8 cellular contexts compared by ENCODE assay signal in genomic region chr15:40470423-40471104, GRCh38. TPM values are rescaled to one million over a fixed set of nuclear protein-coding genes. Genes with fewer than 3 reads are reported as not detected.
DNase-seq lines count a peak whose midpoint lies in the region; ATAC-seq, FAIRE-seq and TF ChIP-seq lines count a peak whose summit lies in the region.

A gene with protein sequence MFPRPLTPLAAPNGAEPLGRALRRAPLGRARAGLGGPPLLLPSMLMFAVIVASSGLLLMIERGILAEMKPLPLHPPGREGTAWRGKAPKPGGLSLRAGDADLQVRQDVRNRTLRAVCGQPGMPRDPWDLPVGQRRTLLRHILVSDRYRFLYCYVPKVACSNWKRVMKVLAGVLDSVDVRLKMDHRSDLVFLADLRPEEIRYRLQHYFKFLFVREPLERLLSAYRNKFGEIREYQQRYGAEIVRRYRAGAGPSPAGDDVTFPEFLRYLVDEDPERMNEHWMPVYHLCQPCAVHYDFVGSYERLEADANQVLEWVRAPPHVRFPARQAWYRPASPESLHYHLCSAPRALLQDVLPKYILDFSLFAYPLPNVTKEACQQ (plus strand): TSS chr15:40470984. CDS start chr15:40471214, 230 bp downstream.

- intact Hi-C loops in activated CD4-positive, alpha-beta T cell treated with anti-CD3 and anti-CD28 coated beads for 36 hours (cut with DNase I, micrococcal nuclease): loop anchor here (1.0 to 2.0 kb wide), 3 partner anchors 16 to 30 kb away; partner anchors contain the start of gene BAHD1 (in 1 of the 2)
- intact Hi-C loops in colonic mucosa (cut with DNase I): no loop called here

- FAIRE-seq in H54 (lab: Jason Lieb, UNC): no peak

- H3K36me3 ChIP-seq in colonic mucosa: no peaks in the 10 kb centered on the region

- no peaks in the 10 kb centered on the region for H3K4me1 ChIP-seq in colonic mucosa

- peak within 1 kb of the TSS; percentile 74 for H3K27ac Mint-ChIP-seq in activated CD4-positive, alpha-beta T cell treated with anti-CD3 and anti-CD28 coated beads for 36 hours

- peaks cover 23% of the 10 kb centered on the region for H3K4me1 Mint-ChIP-seq in activated CD4-positive, alpha-beta T cell treated with anti-CD3 and anti-CD28 coated beads for 36 hours

- CTCF ChIA-PET in activated CD4-positive, alpha-beta T cell treated with anti-CD3 and anti-CD28 coated beads for 36 hours (lab: Charles Lee): interaction anchor here (0.6 to 1.4 kb wide), 4 partner anchors 26 to 127 kb away, joined by 3 to 4 read pairs (median 3); no protein-coding TSS in a partner anchor

- POLR2A ChIA-PET in activated CD4-positive, alpha-beta T cell treated with anti-CD3 and anti-CD28 coated beads for 36 hours (lab: Charles Lee): interaction anchor here (0.7 kb wide), 1 partner anchor 31 kb away, joined by 3 read pairs; no protein-coding TSS in a partner anchor

- DNase-seq in GM04504 (ENCODE audit: low read depth) (peak; percentile 25), H54 (ENCODE audit: insufficient read length, low spot score) (peak; percentile 76), NCI-H146 (lab: John Stamatoyannopoulos, UW) (peak; percentile 66), colonic mucosa (peak; percentile 60)
- peak; percentile 64 for DNase-seq in activated CD4-positive, alpha-beta T cell treated with anti-CD3 and anti-CD28 coated beads for 36 hours
- peak; percentile 52 for DNase-seq in stimulated activated CD4-positive, alpha-beta T cell treated with anti-CD3 and anti-CD28 coated beads, Interleukin-2, amount 100 ng/mL, for 4 hours (ENCODE audit: low read depth)

- peak within 1 kb of the TSS; percentile 87 for H3K4me3 ChIP-seq in colonic mucosa

- TF ChIP-seq POLR2A in H54 (IDR thresholded peaks at IDR 0.05; ENCODE audit: low read depth, low read length): peak; percentile 33; the same call in 1 of the 2 replicates

- H3K36me3 Mint-ChIP-seq in activated CD4-positive, alpha-beta T cell treated with anti-CD3 and anti-CD28 coated beads for 36 hours (ENCODE audit: low read depth): peaks cover 3% of the 10 kb centered on the region

- peak within 1 kb of the TSS; percentile 67 for H3K27ac ChIP-seq in colonic mucosa
- peak within 1 kb of the TSS; percentile 81 for H3K27ac ChIP-seq in layer of hippocampus (ENCODE audit: low read depth, low read length)

- H3K9ac ChIP-seq in colonic mucosa (ENCODE audit: low read depth in 2 of 2, low read length in 2 of 2): peak within 1 kb of the TSS; percentile 84 to 93

- no peaks in the 10 kb centered on the region for H3K9me3 ChIP-seq in colonic mucosa

- H3K4me3 Mint-ChIP-seq in activated CD4-positive, alpha-beta T cell treated with anti-CD3 and anti-CD28 coated beads for 36 hours: peak within 1 kb of the TSS; percentile 76

- H3K27me3 ChIP-seq in colonic mucosa (no peaks in the 10 kb centered on the region), layer of hippocampus (ENCODE audit: control insufficient read depth, insufficient read depth, low read length) (no peaks in the 10 kb centered on the region)

- TF ChIP-seq CTCF in colonic mucosa (IDR thresholded peaks at IDR 0.05): no peak

- ATAC-seq in activated CD4-positive, alpha-beta T cell treated with anti-CD3 and anti-CD28 coated beads for 36 hours: peak; percentile 58
- no peak for ATAC-seq in HG03565 (IDR thresholded peaks at IDR 0.05; ENCODE audit: unreplicated experiment)

- H3K9me3 Mint-ChIP-seq in activated CD4-positive, alpha-beta T cell treated with anti-CD3 and anti-CD28 coated beads for 36 hours (ENCODE audit: low read depth): no peaks in the 10 kb centered on the region

- H3K27me3 Mint-ChIP-seq in activated CD4-positive, alpha-beta T cell treated with anti-CD3 and anti-CD28 coated beads for 36 hours: no peaks in the 10 kb centered on the region

RNA-seq across cellular contexts. Expression of the gene that starts here (rescaled TPM):
- 1 to 10 TPM; 5.4 to 6.2 TPM for total RNA-seq in activated CD4-positive, alpha-beta T cell treated with anti-CD3 and anti-CD28 coated beads for 36 hours
- total RNA-seq in colonic mucosa: 1 to 10 TPM; 3.9 to 4.5 TPM

Comparison
In these comparisons a context has a peak if more than half of its experiments do, and no peak if none do; other contexts are left out.
1. DNase-seq: peak in every context shown above with its lines; median percentile 76 in H54; 66 in NCI-H146; 64 in activated CD4-positive, alpha-beta T cell treated with anti-CD3 and anti-CD28 coated beads for 36 hours; 60 in colonic mucosa; 52 in stimulated activated CD4-positive, alpha-beta T cell treated with anti-CD3 and anti-CD28 coated beads, Interleukin-2, amount 100 ng/mL, for 4 hours; 25 in GM04504.